In the genomic region with DNA sequence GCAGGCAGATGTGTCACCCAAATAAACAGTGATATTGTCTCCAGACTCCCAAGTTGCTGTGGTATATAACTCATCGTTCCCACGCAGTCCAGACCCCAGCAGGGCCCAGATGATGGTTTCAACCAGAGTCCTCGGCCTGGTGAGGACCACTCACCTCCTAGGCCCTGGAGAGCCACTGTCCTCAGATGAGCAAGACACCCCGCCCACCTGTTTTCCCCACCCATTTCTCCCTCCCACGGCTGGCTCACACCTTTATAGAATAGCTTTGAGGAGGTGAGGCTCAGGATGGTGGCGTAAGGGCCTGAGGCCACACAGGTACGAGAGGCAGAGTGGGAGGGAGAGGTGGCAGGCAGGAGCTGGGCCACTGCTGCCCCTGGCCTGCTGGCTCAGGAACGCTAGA, we compare ENCODE assay signal across 1 cellular context.
TF ChIP-seq lines count a peak whose summit lies in the region.

No MANE protein-coding gene starts in this region.

TF ChIP-seq in HEK293, 187 proteins besides CTCF, POLR2A, EP300 and RAD21 (continued from another document):
- TF ChIP-seq, protein P1, sequence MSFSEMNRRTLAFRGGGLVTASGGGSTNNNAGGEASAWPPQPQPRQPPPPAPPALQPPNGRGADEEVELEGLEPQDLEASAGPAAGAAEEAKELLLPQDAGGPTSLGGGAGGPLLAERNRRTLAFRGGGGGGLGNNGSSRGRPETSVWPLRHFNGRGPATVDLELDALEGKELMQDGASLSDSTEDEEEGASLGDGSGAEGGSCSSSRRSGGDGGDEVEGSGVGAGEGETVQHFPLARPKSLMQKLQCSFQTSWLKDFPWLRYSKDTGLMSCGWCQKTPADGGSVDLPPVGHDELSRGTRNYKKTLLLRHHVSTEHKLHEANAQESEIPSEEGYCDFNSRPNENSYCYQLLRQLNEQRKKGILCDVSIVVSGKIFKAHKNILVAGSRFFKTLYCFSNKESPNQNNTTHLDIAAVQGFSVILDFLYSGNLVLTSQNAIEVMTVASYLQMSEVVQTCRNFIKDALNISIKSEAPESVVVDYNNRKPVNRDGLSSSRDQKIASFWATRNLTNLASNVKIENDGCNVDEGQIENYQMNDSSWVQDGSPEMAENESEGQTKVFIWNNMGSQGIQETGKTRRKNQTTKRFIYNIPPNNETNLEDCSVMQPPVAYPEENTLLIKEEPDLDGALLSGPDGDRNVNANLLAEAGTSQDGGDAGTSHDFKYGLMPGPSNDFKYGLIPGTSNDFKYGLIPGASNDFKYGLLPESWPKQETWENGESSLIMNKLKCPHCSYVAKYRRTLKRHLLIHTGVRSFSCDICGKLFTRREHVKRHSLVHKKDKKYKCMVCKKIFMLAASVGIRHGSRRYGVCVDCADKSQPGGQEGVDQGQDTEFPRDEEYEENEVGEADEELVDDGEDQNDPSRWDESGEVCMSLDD (tag by site-specific recombination; IDR thresholded peaks at IDR 0.05) = no peak
- TF ChIP-seq ZNF48 (tag by site-specific recombination; IDR thresholded peaks at IDR 0.05) = no peak
TF ChIP-seq in HEK293: peak in this region for 2.
